ENCODE assay signal across 11 cellular contexts in genomic region chr22:39090426-39091064, GRCh38. TPM values are rescaled to one million over a fixed set of nuclear protein-coding genes. Genes with fewer than 3 reads are reported as not detected.
DNase-seq lines count a peak whose midpoint lies in the region; ATAC-seq and TF ChIP-seq lines count a peak whose summit lies in the region.
"Had no signal": no experiment of that assay in that cellular context is flagged by ENCODE, and none has a peak within 500 bp of the region (broad histone marks: within the 10 kb centered on the region; RNA-seq: fewer than 3 reads in every experiment).

No MANE protein-coding gene starts in this region.

- no peak overlapping the region for H3K27ac ChIP-seq in foreskin keratinocyte

- no peaks in the 10 kb centered on the region for H3K4me1 Mint-ChIP-seq in chondrocyte (ENCODE audit: low read depth)

- DNase-seq in Jurkat, Clone E6-1 (ENCODE audit: low read depth, low spot score) = peak; percentile 71
- DNase-seq in activated CD8-positive, alpha-beta memory T cell treated with anti-CD3 and anti-CD28 coated beads for 24 hours = peak; percentile 92
- DNase-seq in foreskin keratinocyte (peak; percentile 79 to 92), NCI-H1694 (lab: John Stamatoyannopoulos, UW) (no peak), chondrocyte (ENCODE audit: low spot score) (no peak), NCI-H2227 (lab: John Stamatoyannopoulos, UW; ENCODE audit: unreplicated experiment) (no peak)
- peak; percentile 72 for DNase-seq in stimulated activated CD8-positive, alpha-beta memory T cell treated with anti-CD3 and anti-CD28 coated beads, Interleukin-4, amount 100 ng/mL, for 24 hours (ENCODE audit: low read depth)

- peaks cover 18% of the 10 kb centered on the region for H3K27me3 Mint-ChIP-seq in chondrocyte (ENCODE audit: low read depth)

- peak; percentile 87 for ATAC-seq in foreskin keratinocyte
- ATAC-seq in GM21619 (IDR thresholded peaks at IDR 0.05; ENCODE audit: unreplicated experiment) = no peak
- ATAC-seq: K562 had no signal

- H3K4me3 Mint-ChIP-seq in chondrocyte (ENCODE audit: unreplicated experiment) = no peak overlapping the region

- H3K27me3 ChIP-seq in foreskin keratinocyte = no peaks in the 10 kb centered on the region
- H3K27me3 ChIP-seq: breast epithelium had no signal

- H3K4me3 ChIP-seq in Jurkat, Clone E6-1 (ENCODE audit: low read length) = peak overlapping the region; percentile 21
- H3K4me3 ChIP-seq: breast epithelium, K562 had no signal

- no peaks in the 10 kb centered on the region for H3K36me3 Mint-ChIP-seq in chondrocyte (ENCODE audit: low read depth)

- no peak overlapping the region for H3K27ac Mint-ChIP-seq in chondrocyte (ENCODE audit: unreplicated experiment)

- TF ChIP-seq CTCF in foreskin keratinocyte (conservative IDR thresholded peaks at IDR 0.05) = no peak
- TF ChIP-seq CTCF in chondrocyte (IDR thresholded peaks at IDR 0.05) = no peak

- no peaks in the 10 kb centered on the region for H3K9me3 Mint-ChIP-seq in chondrocyte (ENCODE audit: low read depth)

- peaks cover 16% of the 10 kb centered on the region for H3K4me1 ChIP-seq in foreskin keratinocyte
- H3K4me1 ChIP-seq: breast epithelium had no signal

RNA-seq across cellular contexts. Expression of gene APOBEC3H, which starts 6.5 kb away (rescaled TPM):
- not detected for polyA plus RNA-seq in Jurkat, Clone E6-1 (2012; ENCODE audit: insufficient read depth, insufficient read length)
- total RNA-seq in foreskin keratinocyte (0.24 and 0.39 TPM in 2 replicates), chondrocyte (not detected in 3 replicates)
- polyA plus RNA-seq in foreskin keratinocyte = 0.16 and 0.51 TPM in 2 replicates
- total RNA-seq: K562 had no signal
- polyA plus RNA-seq: neural cell had no signal

RNA-seq across cellular contexts. Expression of gene APOBEC3G, which starts 13.5 kb away (rescaled TPM):
- polyA plus RNA-seq in Jurkat, Clone E6-1 (2012; ENCODE audit: insufficient read depth, insufficient read length) = 5.4 TPM
- 2.5 and 3.6 TPM in 2 replicates for total RNA-seq in foreskin keratinocyte
- 2.4 and 2.9 TPM in 2 replicates for polyA plus RNA-seq in foreskin keratinocyte
- 0.56 to 0.94 TPM (median 0.87 TPM) in 3 replicates for total RNA-seq in chondrocyte
- polyA plus RNA-seq: neural cell had no signal

RNA-seq across cellular contexts. Expression of gene APOBEC3F, which starts 49.9 kb away (rescaled TPM):
- 2.5 TPM for polyA plus RNA-seq in Jurkat, Clone E6-1 (2012; ENCODE audit: insufficient read depth, insufficient read length)
- total RNA-seq in foreskin keratinocyte (4.6 and 4.8 TPM in 2 replicates), chondrocyte (5.3 to 8.3 TPM (median 6.5 TPM) in 3 replicates)
- 5.7 and 6.5 TPM in 2 replicates for polyA plus RNA-seq in foreskin keratinocyte
- polyA plus RNA-seq: neural cell had no signal

Comparison
In these comparisons a context has a peak if more than half of its experiments do, and no peak if none do; other contexts are left out.
1. DNase-seq: peak in Jurkat, Clone E6-1 (single experiment), activated CD8-positive, alpha-beta memory T cell treated with anti-CD3 and anti-CD28 coated beads for 24 hours (single experiment), foreskin keratinocyte (2 of 2) and stimulated activated CD8-positive, alpha-beta memory T cell treated with anti-CD3 and anti-CD28 coated beads, Interleukin-4, amount 100 ng/mL, for 24 hours (single experiment); none in NCI-H1694 (single experiment), chondrocyte (single experiment) and NCI-H2227 (single experiment).